Comparison of ENCODE assay signal across 22 cellular contexts in the genomic region with DNA sequence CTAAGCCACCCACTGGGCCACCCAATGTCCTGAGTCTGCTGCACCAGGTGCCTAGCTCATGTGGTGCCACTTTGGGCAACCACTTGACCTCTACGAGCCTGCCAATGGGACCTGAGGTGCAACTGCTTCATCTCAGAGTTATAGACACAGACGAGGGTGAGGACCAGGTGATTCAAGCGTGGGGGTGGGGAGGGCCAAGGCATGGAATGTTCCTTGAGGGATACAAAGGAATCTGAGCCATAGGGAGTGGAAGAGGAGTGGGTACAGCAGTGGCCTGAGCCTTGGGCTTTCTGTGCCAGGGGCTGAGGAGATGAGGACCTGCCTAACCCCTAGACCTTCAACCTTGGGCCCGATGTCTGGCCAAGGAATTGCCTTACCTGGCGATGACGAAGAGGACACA.
"Had no signal": no experiment of that assay in that cellular context is flagged by ENCODE, and none has a peak within 500 bp of the region (broad histone marks: within the 10 kb centered on the region; RNA-seq: fewer than 3 reads in every experiment).

No MANE protein-coding gene starts in this region.

- H3K27ac ChIP-seq: epithelial cell of prostate, gastrocnemius medialis, left lung, prostate gland, right atrium auricular region, stomach, thyroid gland had no signal

- H3K27ac Mint-ChIP-seq: naive thymus-derived CD8-positive, alpha-beta T cell; stimulated activated effector memory CD8-positive, alpha-beta T cell treated with anti-CD3 and anti-CD28 coated beads, Interleukin-12 subunit alpha, Interleukin-12 subunit beta, amount 100 ng/mL, for 72 hours had no signal

- H3K36me3 ChIP-seq: gastrocnemius medialis, left lung, prostate gland, right atrium auricular region, stomach, thyroid gland had no signal

- DNase-seq: cerebellar nuclear complex; dorsolateral prefrontal cortex; effector CD8-positive, alpha-beta T cell; endodermal cell; foreskin fibroblast; gastrocnemius medialis; head of caudate nucleus; left lung; mesenchymal stem cell; nephron progenitor cell; stimulated activated CD4-positive, alpha-beta T cell treated with anti-CD3 and anti-CD28 coated beads, Interleukin-2, amount 100 ng/mL, for 24 hours; stimulated activated CD4-positive, alpha-beta T cell treated with anti-CD3 and anti-CD28 coated beads, Interleukin-4, amount 100 ng/mL, for 24 hours; stimulated activated naive CD4-positive, alpha-beta T cell treated with Interleukin-2 at 50 U/mL for 16 hours; stomach; thyroid gland had no signal

- H3K27me3 ChIP-seq: right atrium auricular region, thyroid gland had no signal

- H3K9me3 ChIP-seq: gastrocnemius medialis, left lung, prostate gland, right atrium auricular region, stomach, thyroid gland had no signal

- H3K4me3 ChIP-seq: dorsolateral prefrontal cortex, gastrocnemius medialis, left lung, prostate gland, right atrium auricular region, smooth muscle cell, stomach, thyroid gland had no signal

- H3K4me1 Mint-ChIP-seq: naive thymus-derived CD8-positive, alpha-beta T cell; stimulated activated effector memory CD8-positive, alpha-beta T cell treated with anti-CD3 and anti-CD28 coated beads, Interleukin-12 subunit alpha, Interleukin-12 subunit beta, amount 100 ng/mL, for 72 hours had no signal

- H3K9me3 Mint-ChIP-seq: endodermal cell; naive thymus-derived CD8-positive, alpha-beta T cell; nephron progenitor cell; stimulated activated effector memory CD8-positive, alpha-beta T cell treated with anti-CD3 and anti-CD28 coated beads, Interleukin-12 subunit alpha, Interleukin-12 subunit beta, amount 100 ng/mL, for 72 hours; type B pancreatic cell had no signal

- H3K4me1 ChIP-seq: gastrocnemius medialis, left lung, prostate gland, right atrium auricular region, stomach, thyroid gland had no signal

- H3K4me3 Mint-ChIP-seq: endodermal cell; naive thymus-derived CD8-positive, alpha-beta T cell; stimulated activated effector memory CD8-positive, alpha-beta T cell treated with anti-CD3 and anti-CD28 coated beads, Interleukin-12 subunit alpha, Interleukin-12 subunit beta, amount 100 ng/mL, for 72 hours had no signal

- H3K36me3 Mint-ChIP-seq: naive thymus-derived CD8-positive, alpha-beta T cell; stimulated activated effector memory CD8-positive, alpha-beta T cell treated with anti-CD3 and anti-CD28 coated beads, Interleukin-12 subunit alpha, Interleukin-12 subunit beta, amount 100 ng/mL, for 72 hours; type B pancreatic cell had no signal
